Comparison of ENCODE assay signal across 12 cellular contexts in the genomic region with DNA sequence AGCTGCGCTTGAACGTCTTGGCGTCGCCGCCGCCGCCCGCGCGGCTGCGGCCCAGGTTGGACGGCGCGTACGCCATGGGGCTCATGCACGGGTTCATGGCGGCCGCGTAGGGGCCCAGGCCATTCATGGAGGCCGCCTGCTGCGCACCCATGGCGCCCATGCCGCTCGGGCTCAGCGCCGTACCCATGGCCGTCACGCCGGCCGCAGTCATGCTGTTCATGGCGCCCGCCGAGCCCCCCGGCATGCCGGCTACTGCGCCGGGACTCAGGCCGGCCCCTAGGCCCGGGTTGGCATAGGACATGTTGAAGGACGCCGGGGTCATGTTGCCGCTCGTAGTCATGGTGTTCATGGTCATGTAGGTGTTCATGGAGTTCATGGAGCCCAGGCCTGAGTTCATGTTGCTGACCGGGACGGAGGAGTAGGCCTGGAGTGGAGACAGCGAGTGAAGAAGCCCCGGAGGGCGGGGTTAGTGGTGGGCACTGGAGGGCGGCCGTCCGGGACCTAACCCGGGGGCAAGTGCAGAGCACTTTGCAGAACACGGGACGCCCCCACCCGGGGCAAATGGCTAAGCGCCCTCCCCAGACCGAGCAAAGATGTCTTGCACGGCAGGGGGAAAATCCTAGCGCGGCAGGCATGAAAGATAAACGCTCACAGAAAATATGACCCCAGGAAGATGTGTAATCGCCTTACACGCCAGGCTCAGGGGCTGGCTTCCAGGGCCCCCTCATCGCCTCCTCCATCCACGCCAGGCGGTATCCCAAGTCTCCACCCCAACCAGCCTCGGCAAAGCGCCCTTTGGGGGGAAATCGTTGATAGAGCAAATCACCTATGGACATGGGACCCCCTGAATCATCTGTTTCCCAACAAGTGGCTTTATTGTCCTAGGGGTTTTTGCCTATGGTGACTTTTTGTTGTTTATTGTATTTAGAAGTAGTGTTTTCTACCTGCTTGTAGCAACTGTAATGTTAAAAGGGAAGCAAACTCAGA. TPM values are rescaled to one million over a fixed set of nuclear protein-coding genes. Genes with fewer than 3 reads are reported as not detected.
DNase-seq lines count a peak whose midpoint lies in the region; ATAC-seq, FAIRE-seq and TF ChIP-seq lines count a peak whose summit lies in the region.
"Had no signal": no experiment of that assay in that cellular context is flagged by ENCODE, and none has a peak within 500 bp of the region (broad histone marks: within the 10 kb centered on the region; RNA-seq: fewer than 3 reads in every experiment).

No MANE protein-coding gene starts in this region.

- H2AFZ ChIP-seq in endothelial cell of umbilical vein (ENCODE audit: low read depth, low read length) = no peak overlapping the region

- H3K27ac ChIP-seq in endothelial cell of umbilical vein (ENCODE audit: insufficient read depth, low read depth, low read length) = no peak overlapping the region
- no peak overlapping the region for H3K27ac ChIP-seq in ovary
- H3K27ac ChIP-seq: left ventricle myocardium inferior, suprapubic skin had no signal

- no peak for ATAC-seq in HG03139 (IDR thresholded peaks at IDR 0.05; ENCODE audit: unreplicated experiment)

- POLR2A ChIA-PET in endothelial cell of umbilical vein (lab: Charles Lee) = no interaction called here

- dilution Hi-C loops in endothelial cell of umbilical vein (cut with MboI; ENCODE audit: extremely low pct_ligation_motif_present, low sequenced_read_pairs) = no loop called here

- no peak for TF ChIP-seq EP300 in ovary (IDR thresholded peaks at IDR 0.05)

- in situ Hi-C loops in KBM-7 (cut with MboI; ENCODE audit: low pct_unique_long_range_greater_than_20kb, low sequenced_read_pairs) = no loop called here

- BruUV-seq in endothelial cell of umbilical vein (replicated peaks; lab: Mats Ljungman, UMichigan) = no TSS peak

- H3K79me2 ChIP-seq in endothelial cell of umbilical vein (ENCODE audit: control insufficient read depth, insufficient read depth, low read length) = no peaks in the 10 kb centered on the region

- H3K9me3 ChIP-seq in ES-I3 (ENCODE audit: control insufficient read depth, insufficient read depth, low read length) (no peaks in the 10 kb centered on the region), endothelial cell of umbilical vein (replicated peaks; ENCODE audit: control insufficient read depth, insufficient read depth, low read length) (no peaks in the 10 kb centered on the region), ovary (peaks cover 0 to 3% of the 10 kb centered on the region in 2 donors)
- H3K9me3 ChIP-seq: left ventricle myocardium inferior, suprapubic skin had no signal

- no peak for TF ChIP-seq POLR2A in endothelial cell of umbilical vein (IDR thresholded peaks at IDR 0.05; ENCODE audit: low read depth, low read length)
- TF ChIP-seq POLR2A in ovary (IDR thresholded peaks at IDR 0.05) = no peak

- H3K4me2 ChIP-seq in endothelial cell of umbilical vein (ENCODE audit: insufficient read depth, low read length) = no peak overlapping the region

- no peak for FAIRE-seq in endothelial cell of umbilical vein (lab: Jason Lieb, UNC)

- H4K20me1 ChIP-seq in endothelial cell of umbilical vein (replicated peaks; ENCODE audit: control insufficient read depth, extremely low read depth, insufficient read depth, low read length) = no peaks in the 10 kb centered on the region

- intact Hi-C loops in endothelial cell of umbilical vein (cut with micrococcal nuclease) (no loop called here), ovary (cut with DNase I) (no loop called here)

- TF ChIP-seq CTCF in endothelial cell of umbilical vein (IDR thresholded peaks at IDR 0.05; ENCODE audit: extremely low read depth in 1 of 2, insufficient read depth in 1 of 2, low read depth in 1 of 2, low read length in 2 of 2) = no peak
- no peak for TF ChIP-seq CTCF in ovary (IDR thresholded peaks at IDR 0.05)

- H3K9me1 ChIP-seq in endothelial cell of umbilical vein (replicated peaks; ENCODE audit: control insufficient read depth, extremely low read depth, insufficient read depth, low read length) = no peaks in the 10 kb centered on the region

- H3K9ac ChIP-seq in ES-I3 (ENCODE audit: low read depth, low read length) = peak overlapping the region; percentile 37; the same call in 1 of the 2 replicates
- no peak overlapping the region for H3K9ac ChIP-seq in endothelial cell of umbilical vein (replicated peaks; ENCODE audit: extremely low read depth, insufficient read depth, low read length)

- H3K36me3 ChIP-seq in ES-I3 (ENCODE audit: insufficient read depth, low read length) (no peaks in the 10 kb centered on the region), endothelial cell of umbilical vein (ENCODE audit: control insufficient read depth in 2 of 2, extremely low read depth in 1 of 2, insufficient read depth in 2 of 2, low read length in 2 of 2) (no peaks in the 10 kb centered on the region), ovary (no peaks in the 10 kb centered on the region)
- H3K36me3 ChIP-seq: left ventricle myocardium inferior, suprapubic skin had no signal

- WGBS in ovary, 3 donors = 7 to 9% (median 8%) methylated on average over 39 to 69 of the region's 69 CpGs

- CTCF ChIA-PET in endothelial cell of umbilical vein (lab: Charles Lee) = interaction anchor here (0.6 to 1.5 kb wide), 11 partner anchors 7 to 362 kb away, joined by 3 to 9 read pairs (median 4); no protein-coding TSS in a partner anchor

- peaks cover 72 to 88% of the 10 kb centered on the region in 2 experiments for H3K27me3 ChIP-seq in endothelial cell of umbilical vein (ENCODE audit: control insufficient read depth in 2 of 2, insufficient read depth in 2 of 2, low read length in 2 of 2)
- peaks cover 5% of the 10 kb centered on the region for H3K27me3 ChIP-seq in ovary

- H3K4me1 ChIP-seq in ES-I3 (ENCODE audit: insufficient read depth, low read length) (no peaks in the 10 kb centered on the region; the same call in 1 of the 2 replicates), endothelial cell of umbilical vein (ENCODE audit: control insufficient read depth, extremely low read depth, insufficient read depth, low read length) (peaks cover 9% of the 10 kb centered on the region), ovary (ENCODE audit: insufficient read depth) (peaks cover 9% of the 10 kb centered on the region)

- H3K4me3 ChIP-seq in endothelial cell of umbilical vein (replicated peaks in 1 of 3; ENCODE audit: insufficient read depth in 1 of 3, low read depth in 1 of 3, low read length in 3 of 3) (no peak overlapping the region), ovary (peak overlapping the region; percentile 9)
- H3K4me3 ChIP-seq: left ventricle myocardium inferior had no signal

- peak; percentile 52 for DNase-seq in NCI-H1417 treated with DMSO at 0.1 percent for 48 hours (lab: John Stamatoyannopoulos, UW)
- DNase-seq in endothelial cell of umbilical vein (ENCODE audit: low read depth, low spot score) = no peak
- no peak for DNase-seq in ovary
- no peak for DNase-seq in KBM-7
- no peak for DNase-seq in iPS-NIHi7 (ENCODE audit: extremely low spot score)
- DNase-seq in stimulated activated CD4-positive, alpha-beta T cell treated with anti-CD3 and anti-CD28 coated beads, Interleukin-4, amount 100 ng/mL, for 24 hours = no peak
- DNase-seq: GDM1, left ventricle myocardium inferior had no signal

TF ChIP-seq in endothelial cell of umbilical vein, 7 proteins besides CTCF, POLR2A, EP300 and RAD21:
- TF ChIP-seq EZH2 (IDR thresholded peaks at IDR 0.05; ENCODE audit: borderline replicate concordance, low read depth, low read length, severe bottlenecking) (peak; percentile 93), FOS (IDR thresholded peaks at IDR 0.05; ENCODE audit: borderline replicate concordance, insufficient read depth, low read length) (no peak)

RNA-seq across cellular contexts. Expression of gene FOXA1, which starts 2.5 kb away (rescaled TPM):
- not detected in 2 replicates for total RNA-seq in endothelial cell of umbilical vein
- polyA plus RNA-seq in endothelial cell of umbilical vein = 0.06 TPM in 1 of 2 replicates, not detected in the other
- polyA plus RNA-seq in endothelial cell of umbilical vein (2011; cell fraction: cytosol; rRNA removed) = 0.03 TPM in 2 replicates
- 0.04 TPM in 1 of 2 replicates, not detected in the other for polyA plus RNA-seq in endothelial cell of umbilical vein (2011; cell fraction: nucleus; rRNA removed)
- 0.25 and 0.62 TPM in 2 replicates for polyA plus RNA-seq in endothelial cell of umbilical vein (2012)
- polyA minus RNA-seq in endothelial cell of umbilical vein = not detected in 2 replicates
- 4.9 TPM for polyA minus RNA-seq in endothelial cell of umbilical vein (2011; cell fraction: cytosol; rRNA and poly(A)+ RNA removed)
- not detected in 2 replicates for polyA minus RNA-seq in endothelial cell of umbilical vein (2011; cell fraction: nucleus; rRNA and poly(A)+ RNA removed)
- total RNA-seq in ovary = 1 to 10 TPM in 1 of 7 donors, under 1 TPM in 2, not detected in 4; 0.12 to 2.9 (median 0.31) TPM
- polyA plus RNA-seq in ovary = not detected
- total RNA-seq: left ventricle myocardium inferior had no signal

RNA-seq across cellular contexts. Expression of gene TTC6, which starts 2.8 kb away (rescaled TPM):
- total RNA-seq in endothelial cell of umbilical vein (0.75 TPM in 1 of 2 replicates, not detected in the other), ovary (under 1 TPM in 3 of 7 donors, not detected in 4; 0.05 to 0.92 (median 0.58) TPM)
- polyA plus RNA-seq in endothelial cell of umbilical vein (not detected in 2 replicates), ovary (not detected)
- polyA plus RNA-seq in endothelial cell of umbilical vein (2011; cell fraction: cytosol; rRNA removed) = not detected in 2 replicates
- polyA plus RNA-seq in endothelial cell of umbilical vein (2011; cell fraction: nucleus; rRNA removed) = 0.06 and 0.37 TPM in 2 replicates
- polyA plus RNA-seq in endothelial cell of umbilical vein (2012) = 0.07 TPM in 1 of 2 replicates, not detected in the other
- not detected in 2 replicates for polyA minus RNA-seq in endothelial cell of umbilical vein
- polyA minus RNA-seq in endothelial cell of umbilical vein (2011; cell fraction: cytosol; rRNA and poly(A)+ RNA removed) = not detected
- 0.19 and 0.29 TPM in 2 replicates for polyA minus RNA-seq in endothelial cell of umbilical vein (2011; cell fraction: nucleus; rRNA and poly(A)+ RNA removed)
- total RNA-seq: epithelial cell of proximal tubule, left ventricle myocardium inferior had no signal
